ENCODE assay signal across 9 cellular contexts in the genomic region with DNA sequence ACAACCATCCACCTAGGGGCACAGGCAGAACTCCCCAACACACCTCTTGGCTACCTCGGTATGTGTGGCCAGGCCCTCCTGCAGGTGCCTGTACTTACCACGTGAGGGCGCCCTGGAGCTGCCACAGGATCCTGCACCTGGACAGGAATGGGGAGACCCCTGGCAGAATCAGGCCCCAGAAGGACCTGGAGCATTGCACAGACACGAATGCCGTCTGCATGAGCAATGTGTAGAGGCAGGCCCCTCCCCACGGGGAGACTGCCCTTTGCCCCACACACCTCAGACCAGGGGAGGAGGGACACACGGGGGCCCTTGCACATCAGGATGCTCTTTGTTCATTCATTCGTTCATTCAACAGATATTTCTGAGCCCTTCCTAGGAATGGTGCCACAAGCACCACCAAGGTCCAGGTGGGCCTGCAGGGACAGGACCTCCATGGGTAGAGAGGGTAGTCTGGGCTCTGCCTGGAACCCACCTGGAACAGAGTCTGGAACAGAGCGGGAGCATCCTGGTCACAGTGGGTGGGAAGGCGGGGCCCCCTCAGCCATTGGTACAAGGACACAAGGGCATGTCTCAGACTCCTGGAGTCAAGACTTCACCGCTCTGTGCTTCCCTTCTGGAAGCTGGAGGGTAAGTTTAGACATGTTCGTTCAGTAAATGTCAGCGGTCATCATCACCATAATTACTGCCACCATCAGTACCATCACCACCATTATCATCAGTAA. TPM values are rescaled to one million over a fixed set of nuclear protein-coding genes. Genes with fewer than 3 reads are reported as not detected.
DNase-seq lines count a peak whose midpoint lies in the region; FAIRE-seq and TF ChIP-seq lines count a peak whose summit lies in the region.
"Had no signal": no experiment of that assay in that cellular context is flagged by ENCODE, and none has a peak within 500 bp of the region (broad histone marks: within the 10 kb centered on the region; RNA-seq: fewer than 3 reads in every experiment).

No MANE protein-coding gene starts in this region.

- no peaks in the 10 kb centered on the region for H3K9me3 ChIP-seq in SK-N-SH
- H3K9me3 ChIP-seq in ascending aorta, result no peaks in the 10 kb centered on the region
- no peaks in the 10 kb centered on the region for H3K9me3 ChIP-seq in kidney (ENCODE audit: control insufficient read depth in 1 of 2, low read length in 2 of 2)

- H3K4me1 ChIP-seq in SK-N-SH (ENCODE audit: control insufficient read depth in 1 of 2, insufficient read depth in 2 of 2, low read depth in 1 of 2, low read length in 1 of 2), result no peaks in the 10 kb centered on the region; a peak in 1 of 4 replicates
- peaks cover 3 to 4% of the 10 kb centered on the region in 2 donors for H3K4me1 ChIP-seq in ascending aorta
- peaks cover 0 to 2% of the 10 kb centered on the region in 2 donors for H3K4me1 ChIP-seq in kidney (ENCODE audit: control insufficient read depth in 1 of 2, insufficient read depth in 1 of 2, low read depth in 1 of 2, low read length in 2 of 2)

- POLR2A ChIA-PET in BJ (lab: Charles Lee) (no interaction called here), SK-N-SH (lab: Yijun Ruan, JAX) (interaction anchor here (0.6 kb wide), 1 partner anchor 17 kb away, joined by 3 read pairs; no protein-coding TSS in a partner anchor)

- peak; percentile 57 for TF ChIP-seq RAD21 in SK-N-SH (IDR thresholded peaks at IDR 0.05; ENCODE audit: low read length)

- H4K20me1 ChIP-seq in SK-N-SH (ENCODE audit: insufficient read depth), result peaks cover 5% of the 10 kb centered on the region; the same call in 1 of the 2 replicates

- H3K36me3 ChIP-seq in BJ (ENCODE audit: control insufficient read depth, insufficient read depth, low read length) (no peaks in the 10 kb centered on the region), SK-N-SH (replicated peaks in 1 of 2; ENCODE audit: control insufficient read depth in 1 of 2, insufficient read depth in 2 of 2, low read length in 1 of 2) (no peaks in the 10 kb centered on the region), ascending aorta (no peaks in the 10 kb centered on the region), kidney (ENCODE audit: control insufficient read depth in 1 of 2, insufficient read depth in 2 of 2, low read length in 2 of 2) (no peaks in the 10 kb centered on the region)

- H3K79me2 ChIP-seq in SK-N-SH (ENCODE audit: insufficient read depth), result no peaks in the 10 kb centered on the region

- TF ChIP-seq EP300 in SK-N-SH (IDR thresholded peaks at IDR 0.05; ENCODE audit: borderline replicate concordance in 1 of 2, low read depth in 1 of 2, low read length in 1 of 2), result no peak

- TF ChIP-seq CTCF in BJ (IDR thresholded peaks at IDR 0.05; ENCODE audit: insufficient read depth, low read depth, low read length) (peak; percentile 91), GM20000 (IDR thresholded peaks at IDR 0.05; ENCODE audit: extremely low read depth, missing control alignments) (peak; percentile 98), SK-N-SH (IDR thresholded peaks at IDR 0.05) (peak; percentile 71), ascending aorta (IDR thresholded peaks at IDR 0.05) (peak in 2 of 3 experiments; percentile 35 to 44), kidney (IDR thresholded peaks at IDR 0.05; ENCODE audit: borderline replicate concordance, extremely low read depth, insufficient read depth) (peak; percentile 73)

- H3K9me2 ChIP-seq in SK-N-SH, result no peaks in the 10 kb centered on the region

- no peak overlapping the region for H3K9ac ChIP-seq in SK-N-SH
- no peak overlapping the region for H3K9ac ChIP-seq in kidney (ENCODE audit: low read length in 2 of 2)

- H3K4me2 ChIP-seq in SK-N-SH, result no peak overlapping the region

- H3F3A ChIP-seq in SK-N-SH (replicated peaks; ENCODE audit: insufficient read depth), result peaks cover 7% of the 10 kb centered on the region

- DNase-seq in BJ (ENCODE audit: low read depth) (no peak), GM20000 (ENCODE audit: low spot score) (peak; percentile 85), SK-N-SH (peak; percentile 76), ascending aorta (ENCODE audit: low spot score in 2 of 2) (no peak), kidney (peak; percentile 61), epidermal melanocyte (ENCODE audit: insufficient read length, low spot score) (no peak), hippocampal formation (lab: John Stamatoyannopoulos, UW) (no peak)
- DNase-seq in stimulated activated CD4-positive, alpha-beta T cell treated with anti-CD3 and anti-CD28 coated beads, TNF-alpha, amount 100 ng/mL, for 1 hour (ENCODE audit: low read depth in 3 of 3, low spot score in 1 of 3), result peak in 2 of 3 donors; percentile 4 to 26

- H3K4me3 ChIP-seq in BJ (ENCODE audit: low read depth, low read length) (no peak overlapping the region), SK-N-SH (ENCODE audit: low read depth in 2 of 2, low read length in 1 of 2) (no peak overlapping the region; a peak in 1 of 4 replicates), ascending aorta (no peak overlapping the region), kidney (ENCODE audit: low read length in 2 of 2) (no peak overlapping the region)

- no peak for FAIRE-seq in kidney (lab: Jason Lieb, UNC)

- H2AFZ ChIP-seq in SK-N-SH (ENCODE audit: low read depth), result no peak overlapping the region

- intact Hi-C loops in ascending aorta (cut with DNase I) (no loop called here), kidney (cut with DNase I) (no loop called here)

- H3K27ac ChIP-seq in SK-N-SH (ENCODE audit: low read depth in 2 of 2, low read length in 1 of 2), result no peak overlapping the region
- H3K27ac ChIP-seq in ascending aorta, result no peak overlapping the region
- no peak overlapping the region for H3K27ac ChIP-seq in kidney (ENCODE audit: low read depth in 2 of 2, low read length in 2 of 2)

- H3K27me3 ChIP-seq in BJ (ENCODE audit: control insufficient read depth, insufficient read depth, low read length) (peaks cover 22% of the 10 kb centered on the region), SK-N-SH (ENCODE audit: insufficient read depth) (peaks cover 9% of the 10 kb centered on the region), ascending aorta (peaks cover 10% of the 10 kb centered on the region)

- WGBS in SK-N-SH (ENCODE audit: low lambda C conversion rate), result 42% methylated on average over 10 of the region's 13 CpGs

- CTCF ChIA-PET in BJ (lab: Yijun Ruan, JAX), result interaction anchor here (0.5 to 2.7 kb wide), 21 partner anchors 14 to 195 kb away, joined by 3 to 12 read pairs (median 4); no protein-coding TSS in a partner anchor
- CTCF ChIA-PET in SK-N-SH (lab: Yijun Ruan, JAX), result interaction anchor here (0.6 to 9.9 kb wide), 20 partner anchors 10 to 211 kb away, joined by 3 to 89 read pairs (median 4); no protein-coding TSS in a partner anchor

TF ChIP-seq in SK-N-SH, 30 proteins besides CTCF, POLR2A, EP300 and RAD21:
- TF ChIP-seq NFIC (IDR thresholded peaks at IDR 0.05; ENCODE audit: borderline replicate concordance), result no peak
- TF ChIP-seq, protein P1, sequence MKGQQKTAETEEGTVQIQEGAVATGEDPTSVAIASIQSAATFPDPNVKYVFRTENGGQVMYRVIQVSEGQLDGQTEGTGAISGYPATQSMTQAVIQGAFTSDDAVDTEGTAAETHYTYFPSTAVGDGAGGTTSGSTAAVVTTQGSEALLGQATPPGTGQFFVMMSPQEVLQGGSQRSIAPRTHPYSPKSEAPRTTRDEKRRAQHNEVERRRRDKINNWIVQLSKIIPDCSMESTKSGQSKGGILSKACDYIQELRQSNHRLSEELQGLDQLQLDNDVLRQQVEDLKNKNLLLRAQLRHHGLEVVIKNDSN (IDR thresholded peaks at IDR 0.05; ENCODE audit: borderline replicate concordance, low read depth), result no peak
- peak; percentile 42 for TF ChIP-seq SMC3 (IDR thresholded peaks at IDR 0.05; ENCODE audit: low read depth, low read length)

RNA-seq across cellular contexts. Expression of a gene that starts 32.3 kb away (rescaled TPM):
- polyA plus RNA-seq in BJ (2011; rRNA removed), result 17.5 and 19.1 TPM in 2 replicates
- 16.8 and 21.4 TPM in 2 replicates for polyA minus RNA-seq in BJ (2011; rRNA and poly(A)+ RNA removed)
- polyA plus RNA-seq in SK-N-SH (2012; rRNA removed), result 15.5 and 17.0 TPM in 2 replicates
- polyA plus RNA-seq in SK-N-SH (2012; cell fraction: cytosol; rRNA removed), result 15.9 and 17.6 TPM in 2 replicates
- 25.6 and 28.5 TPM in 2 replicates for polyA plus RNA-seq in SK-N-SH (2012; cell fraction: nucleus; rRNA removed)
- 14.2 TPM for total RNA-seq in ascending aorta
- 43.1 TPM for total RNA-seq in kidney
- 21.9 TPM for polyA plus RNA-seq in kidney (ENCODE audit: insufficient read depth, low read depth, low replicate concordance)

RNA-seq across cellular contexts. Expression of a gene that starts 52.1 kb away (rescaled TPM):
- polyA plus RNA-seq in BJ (2011; rRNA removed), result not detected in 2 replicates
- polyA minus RNA-seq in BJ (2011; rRNA and poly(A)+ RNA removed), result not detected in 2 replicates
- polyA plus RNA-seq in SK-N-SH (2012; rRNA removed), result not detected in 2 replicates
- not detected in 2 replicates for polyA plus RNA-seq in SK-N-SH (2012; cell fraction: cytosol; rRNA removed)
- polyA plus RNA-seq in SK-N-SH (2012; cell fraction: nucleus; rRNA removed), result not detected in 2 replicates
- not detected for total RNA-seq in ascending aorta
- 4.0 TPM for total RNA-seq in kidney
- polyA plus RNA-seq in kidney (ENCODE audit: insufficient read depth, low read depth, low replicate concordance), result 0.30 TPM
- total RNA-seq: HT1080 had no signal

Comparison
In these comparisons a context has a peak if more than half of its experiments do, and no peak if none do; other contexts are left out.
1. DNase-seq: peak in GM20000 (single experiment), SK-N-SH (single experiment), kidney (single experiment) and stimulated activated CD4-positive, alpha-beta T cell treated with anti-CD3 and anti-CD28 coated beads, TNF-alpha, amount 100 ng/mL, for 1 hour (2 of 3); none in BJ (single experiment), ascending aorta (0 of 2), epidermal melanocyte (single experiment) and hippocampal formation (0 of 2).
2. CTCF ChIP-seq: peak in every context shown above with its lines; median percentile 98 in GM20000; 91 in BJ; 73 in kidney; 71 in SK-N-SH; 40 in ascending aorta.